19 cellular contexts compared by ENCODE assay signal in genomic region chr5:154806176-154806575, GRCh38. TPM values are rescaled to one million over a fixed set of nuclear protein-coding genes. Genes with fewer than 3 reads are reported as not detected.
A peak's percentile ranks its signal among the peaks of the same experiment; 100 is the strongest.
DNase-seq lines count a peak whose midpoint lies in the region; ATAC-seq, FAIRE-seq and TF ChIP-seq lines count a peak whose summit lies in the region.
"Had no signal": no experiment of that assay in that cellular context is flagged by ENCODE, and none has a peak within 500 bp of the region (broad histone marks: within the 10 kb centered on the region; RNA-seq: fewer than 3 reads in every experiment).

No MANE protein-coding gene starts in this region.

- WGBS in small intestine, 3 donors: 52 to 75% (median 58%) methylated on average over 4 of the region's 4 CpGs

- no peak overlapping the region for H3K27ac ChIP-seq in CD8-positive, alpha-beta T cell (ENCODE audit: low read depth, low read length)
- H3K27ac ChIP-seq in small intestine (ENCODE audit: low read depth in 1 of 2, low read length in 1 of 2): no peak overlapping the region
- H3K27ac ChIP-seq: HL-60 had no signal

- no peak for DNase-seq in CD8-positive, alpha-beta T cell
- DNase-seq in small intestine (peak; percentile 59), activated T-cell treated with anti-CD3 and anti-CD28 coated beads for 4 hours (no peak)
- DNase-seq: ACHN; BE2C; C1 segment of cervical spinal cord; Calu3; CD4-positive, alpha-beta memory T cell; DMS79 treated with DMSO at 0.1 percent for 48 hours; GF-D8; IMR-90 had no signal

- no peaks in the 10 kb centered on the region for H3K4me1 Mint-ChIP-seq in CD8-positive, alpha-beta T cell (ENCODE audit: low read depth)
- H3K4me1 Mint-ChIP-seq in activated T-helper 17 cell treated with anti-CD3 and anti-CD28 coated beads, Interleukin-2, amount 50 U/mL, for 72 hours: no peaks in the 10 kb centered on the region
- H3K4me1 Mint-ChIP-seq: CD4-positive, alpha-beta memory T cell had no signal

- H3K4me1 ChIP-seq in CD8-positive, alpha-beta T cell (ENCODE audit: insufficient read depth, low read length): no peaks in the 10 kb centered on the region
- no peaks in the 10 kb centered on the region for H3K4me1 ChIP-seq in small intestine (ENCODE audit: control insufficient read depth in 2 of 2, insufficient read depth in 1 of 2, low read depth in 1 of 2, low read length in 1 of 2)
- H3K4me1 ChIP-seq: BE2C, HAP-1 had no signal

- intact Hi-C loops in CD8-positive, alpha-beta T cell (cut with DNase I, micrococcal nuclease): no loop called here

- FAIRE-seq in small intestine (lab: Jason Lieb, UNC): no peak
- FAIRE-seq: A204.1, H1, K562 had no signal

- CTCF ChIA-PET in CD8-positive, alpha-beta T cell (lab: Charles Lee): no interaction called here

- H3K27me3 ChIP-seq in CD8-positive, alpha-beta T cell (ENCODE audit: insufficient read depth, low read length): no peaks in the 10 kb centered on the region
- H3K27me3 ChIP-seq in small intestine (ENCODE audit: control insufficient read depth in 2 of 2, insufficient read depth in 2 of 2, low read length in 2 of 2): no peaks in the 10 kb centered on the region
- H3K27me3 ChIP-seq: BE2C had no signal

- peak overlapping the region; percentile 37 for H3K27ac Mint-ChIP-seq in CD8-positive, alpha-beta T cell
- peak overlapping the region; percentile 0 for H3K27ac Mint-ChIP-seq in activated T-helper 17 cell treated with anti-CD3 and anti-CD28 coated beads, Interleukin-2, amount 50 U/mL, for 72 hours

- H3K9me3 Mint-ChIP-seq in CD8-positive, alpha-beta T cell: no peaks in the 10 kb centered on the region
- H3K9me3 Mint-ChIP-seq in activated T-helper 17 cell treated with anti-CD3 and anti-CD28 coated beads, Interleukin-2, amount 50 U/mL, for 72 hours: no peaks in the 10 kb centered on the region
- H3K9me3 Mint-ChIP-seq: CD4-positive, alpha-beta memory T cell had no signal

- H3K36me3 Mint-ChIP-seq in CD8-positive, alpha-beta T cell: peaks cover 91% of the 10 kb centered on the region
- H3K36me3 Mint-ChIP-seq in activated T-helper 17 cell treated with anti-CD3 and anti-CD28 coated beads, Interleukin-2, amount 50 U/mL, for 72 hours (ENCODE audit: low read depth): peaks cover 97% of the 10 kb centered on the region

- no peak overlapping the region for H3K4me3 ChIP-seq in CD8-positive, alpha-beta T cell (ENCODE audit: low read depth, low read length)
- no peak overlapping the region for H3K4me3 ChIP-seq in small intestine (ENCODE audit: low read depth in 1 of 2, low read length in 2 of 2)
- H3K4me3 ChIP-seq: HAP-1, K562 had no signal

- POLR2A ChIA-PET in CD8-positive, alpha-beta T cell (lab: Charles Lee): no interaction called here

- H3K36me3 ChIP-seq in CD8-positive, alpha-beta T cell (ENCODE audit: insufficient read depth, low read length): peaks cover 48% of the 10 kb centered on the region
- peaks cover 38 to 42% of the 10 kb centered on the region in 2 donors for H3K36me3 ChIP-seq in small intestine (ENCODE audit: control insufficient read depth in 2 of 2, insufficient read depth in 2 of 2, low read length in 2 of 2)

- H3K9me3 ChIP-seq in CD8-positive, alpha-beta T cell (ENCODE audit: low read length): no peaks in the 10 kb centered on the region
- H3K9me3 ChIP-seq in small intestine (ENCODE audit: control insufficient read depth, low read depth): no peaks in the 10 kb centered on the region
- H3K9me3 ChIP-seq: BE2C, HAP-1 had no signal

- no peaks in the 10 kb centered on the region for H3K27me3 Mint-ChIP-seq in CD8-positive, alpha-beta T cell (ENCODE audit: low read depth)
- H3K27me3 Mint-ChIP-seq in activated T-helper 17 cell treated with anti-CD3 and anti-CD28 coated beads, Interleukin-2, amount 50 U/mL, for 72 hours: no peaks in the 10 kb centered on the region
- H3K27me3 Mint-ChIP-seq: CD4-positive, alpha-beta memory T cell had no signal

- ATAC-seq in CD8-positive, alpha-beta T cell: no peak
- no peak for ATAC-seq in activated T-helper 17 cell treated with anti-CD3 and anti-CD28 coated beads, Interleukin-2, amount 50 U/mL, for 72 hours (replicated peaks)
- ATAC-seq in HG02970 (IDR thresholded peaks at IDR 0.05; ENCODE audit: low FRiP score, unreplicated experiment) (no peak), GM21717 (IDR thresholded peaks at IDR 0.05; ENCODE audit: unreplicated experiment) (no peak)
- ATAC-seq: K562 had no signal

- no peak for TF ChIP-seq CTCF in CD8-positive, alpha-beta T cell (IDR thresholded peaks at IDR 0.05)

- H3K4me3 Mint-ChIP-seq in CD8-positive, alpha-beta T cell: no peak overlapping the region
- no peak overlapping the region for H3K4me3 Mint-ChIP-seq in activated T-helper 17 cell treated with anti-CD3 and anti-CD28 coated beads, Interleukin-2, amount 50 U/mL, for 72 hours
- H3K4me3 Mint-ChIP-seq: CD4-positive, alpha-beta memory T cell had no signal

RNA-seq across cellular contexts. Expression of gene FAXDC2, which starts 44.2 kb away (rescaled TPM):
- under 1 TPM; 0.28 to 0.38 TPM for total RNA-seq in CD8-positive, alpha-beta T cell
- total RNA-seq in activated T-helper 17 cell treated with anti-CD3 and anti-CD28 coated beads, Interleukin-2, amount 50 U/mL, for 72 hours: not detected
- 10 to 100 TPM; 10.8 to 17.0 (median 13.2) TPM for polyA plus RNA-seq in small intestine
- total RNA-seq: Calu3 had no signal

RNA-seq across cellular contexts. Expression of gene LARP1, which starts 51.0 kb away (rescaled TPM):
- 10 to 100 TPM; 70.4 to 80.5 TPM for total RNA-seq in CD8-positive, alpha-beta T cell
- 100 to 1,000 TPM; 121 to 242 TPM for total RNA-seq in activated T-helper 17 cell treated with anti-CD3 and anti-CD28 coated beads, Interleukin-2, amount 50 U/mL, for 72 hours
- polyA plus RNA-seq in small intestine: 10 to 100 TPM; 16.8 to 63.2 (median 22.8) TPM

RNA-seq across cellular contexts. Expression of gene CNOT8, which starts 52.3 kb away (rescaled TPM):
- 100 to 1,000 TPM; 139 to 145 TPM for total RNA-seq in CD8-positive, alpha-beta T cell
- 100 to 1,000 TPM in 1 of 2 donors, 10 to 100 TPM in 1; 87.4 to 173 TPM for total RNA-seq in activated T-helper 17 cell treated with anti-CD3 and anti-CD28 coated beads, Interleukin-2, amount 50 U/mL, for 72 hours
- 10 to 100 TPM; 43.5 to 54.1 (median 46.1) TPM for polyA plus RNA-seq in small intestine
